In genomic region chr13:49300716-49301589, GRCh38 we compare ENCODE assay signal across 8 cellular contexts. TPM values are rescaled to one million over a fixed set of nuclear protein-coding genes. Genes with fewer than 3 reads are reported as not detected.
DNase-seq lines count a peak whose midpoint lies in the region; ATAC-seq lines count a peak whose summit lies in the region.

No MANE protein-coding gene starts in this region.

- DNase-seq in AG20443 (ENCODE audit: low spot score) = peak; percentile 82
- DNase-seq in NCI-H524 (lab: John Stamatoyannopoulos, UW) = peak; percentile 60 to 85
- peak; percentile 82 for DNase-seq in activated CD4-positive, alpha-beta T cell treated with anti-CD3 and anti-CD28 coated beads, Interleukin-2, amount 10 ng/mL, durations not matched to agents 7 days and 5 days
- DNase-seq in dermis microvascular lymphatic vessel endothelial cell (ENCODE audit: low read depth in 2 of 2) = peak; percentile 57 to 70
- DNase-seq in medulla oblongata (ENCODE audit: extremely low spot score) = peak; percentile 87
- peak; percentile 14 for DNase-seq in stimulated activated CD8-positive, alpha-beta memory T cell treated with anti-CD3 and anti-CD28 coated beads, Interleukin-15, amount 100 ng/mL, for 24 hours (ENCODE audit: low read depth)

- no peaks in the 10 kb centered on the region for H3K36me3 Mint-ChIP-seq in activated CD4-positive, alpha-beta T cell treated with anti-CD3 and anti-CD28 coated beads, Interleukin-2, amount 10 ng/mL, durations not matched to agents 7 days and 5 days (ENCODE audit: low read depth)

- H3K4me1 Mint-ChIP-seq in activated CD4-positive, alpha-beta T cell treated with anti-CD3 and anti-CD28 coated beads, Interleukin-2, amount 10 ng/mL, durations not matched to agents 7 days and 5 days = peaks cover 17% of the 10 kb centered on the region

- peak overlapping the region; percentile 86 for H3K27ac Mint-ChIP-seq in activated CD4-positive, alpha-beta T cell treated with anti-CD3 and anti-CD28 coated beads, Interleukin-2, amount 10 ng/mL, durations not matched to agents 7 days and 5 days

- CTCF ChIA-PET in activated CD4-positive, alpha-beta T cell treated with anti-CD3 and anti-CD28 coated beads, Interleukin-2, amount 10 ng/mL, durations not matched to agents 7 days and 5 days (lab: Charles Lee) = interaction anchor here (0.7 to 1.5 kb wide), 7 partner anchors 17 to 331 kb away, joined by 3 to 6 read pairs (median 4); no protein-coding TSS in a partner anchor

- H3K27me3 Mint-ChIP-seq in activated CD4-positive, alpha-beta T cell treated with anti-CD3 and anti-CD28 coated beads, Interleukin-2, amount 10 ng/mL, durations not matched to agents 7 days and 5 days = no peaks in the 10 kb centered on the region

- ATAC-seq in GM18867 (IDR thresholded peaks at IDR 0.05; ENCODE audit: unreplicated experiment) = peak; percentile 92
- peak; percentile 85 for ATAC-seq in HG03103 (IDR thresholded peaks at IDR 0.05; ENCODE audit: low read depth, unreplicated experiment)

- POLR2A ChIA-PET in activated CD4-positive, alpha-beta T cell treated with anti-CD3 and anti-CD28 coated beads, Interleukin-2, amount 10 ng/mL, durations not matched to agents 7 days and 5 days (lab: Charles Lee) = no interaction called here

- H3K4me3 Mint-ChIP-seq in activated CD4-positive, alpha-beta T cell treated with anti-CD3 and anti-CD28 coated beads, Interleukin-2, amount 10 ng/mL, durations not matched to agents 7 days and 5 days = peak overlapping the region; percentile 43

- H3K9me3 Mint-ChIP-seq in activated CD4-positive, alpha-beta T cell treated with anti-CD3 and anti-CD28 coated beads, Interleukin-2, amount 10 ng/mL, durations not matched to agents 7 days and 5 days = no peaks in the 10 kb centered on the region

RNA-seq across cellular contexts. Expression of gene CDADC1, which starts 53.2 kb away (rescaled TPM):
- total RNA-seq in activated CD4-positive, alpha-beta T cell treated with anti-CD3 and anti-CD28 coated beads, Interleukin-2, amount 10 ng/mL, durations not matched to agents 7 days and 5 days = 10 to 100 TPM in 1 of 2 experiments, 1 to 10 TPM in 1; 9.6 to 10.5 TPM
- total RNA-seq in dermis microvascular lymphatic vessel endothelial cell = 1.5 and 1.7 TPM in 2 replicates

Comparison
In these comparisons a context has a peak if more than half of its experiments do, and no peak if none do; other contexts are left out.
1. Peak in every context shown above with its lines: DNase-seq and ATAC-seq.
2. DNase-seq: peak in every context shown above with its lines; median percentile 87 in medulla oblongata; 82 in AG20443; 82 in activated CD4-positive, alpha-beta T cell treated with anti-CD3 and anti-CD28 coated beads, Interleukin-2, amount 10 ng/mL, durations not matched to agents 7 days and 5 days; 72 in NCI-H524; 64 in dermis microvascular lymphatic vessel endothelial cell; 14 in stimulated activated CD8-positive, alpha-beta memory T cell treated with anti-CD3 and anti-CD28 coated beads, Interleukin-15, amount 100 ng/mL, for 24 hours.